In the genomic region with DNA sequence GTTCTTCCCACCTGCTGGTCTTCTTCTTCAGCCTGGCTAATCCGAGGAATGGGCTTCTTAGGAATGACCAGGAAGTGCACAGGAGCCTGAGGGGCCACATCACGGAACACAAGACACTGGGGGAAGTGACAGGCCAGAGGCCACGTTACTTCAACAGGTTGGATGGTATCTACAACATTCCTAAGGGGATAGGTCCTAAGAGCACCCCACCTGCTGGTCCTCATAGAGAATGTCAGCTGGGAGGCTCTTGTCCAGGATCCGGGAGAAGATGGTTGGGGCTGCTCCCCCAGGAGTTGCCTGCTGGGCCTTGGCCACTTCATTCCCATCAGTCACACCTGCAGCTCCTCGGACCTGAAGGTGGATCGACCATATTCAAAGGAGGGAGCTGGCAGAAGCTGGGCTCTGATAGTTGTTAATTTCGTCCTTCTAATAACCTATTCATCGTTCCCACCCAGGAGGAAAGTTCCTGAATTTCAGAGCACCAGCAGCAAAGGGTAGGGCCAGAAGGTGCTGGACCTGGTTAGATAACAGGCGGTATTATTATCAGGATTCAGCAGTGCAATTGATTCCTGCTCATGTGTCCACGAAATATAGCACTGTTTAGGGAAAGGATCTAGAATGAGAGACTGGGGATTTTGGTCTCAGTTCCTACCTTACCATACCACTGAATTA, we compare ENCODE assay signal across 8 cellular contexts. TPM values are rescaled to one million over a fixed set of nuclear protein-coding genes. Genes with fewer than 3 reads are reported as not detected.
DNase-seq lines count a peak whose midpoint lies in the region; ATAC-seq, FAIRE-seq and TF ChIP-seq lines count a peak whose summit lies in the region.

No MANE protein-coding gene starts in this region.

- ATAC-seq in T-helper 17 cell, result no peak

- 41 to 72% (median 61%) methylated on average over 10 of the region's 10 CpGs for WGBS in small intestine, 3 donors

- H3K27me3 ChIP-seq in small intestine (ENCODE audit: control insufficient read depth in 2 of 2, insufficient read depth in 2 of 2, low read length in 2 of 2), result no peaks in the 10 kb centered on the region

- peaks cover 17% of the 10 kb centered on the region for H3K9me3 Mint-ChIP-seq in glutamatergic neuron (ENCODE audit: unreplicated experiment)

- H3K36me3 Mint-ChIP-seq in T-helper 17 cell (ENCODE audit: low read depth), result no peaks in the 10 kb centered on the region
- no peaks in the 10 kb centered on the region for H3K36me3 Mint-ChIP-seq in glutamatergic neuron (ENCODE audit: unreplicated experiment)

- H3K4me3 ChIP-seq in small intestine (ENCODE audit: low read depth in 1 of 2, low read length in 2 of 2), result no peak overlapping the region

- no peaks in the 10 kb centered on the region for H3K36me3 ChIP-seq in small intestine (ENCODE audit: control insufficient read depth in 2 of 2, insufficient read depth in 2 of 2, low read length in 2 of 2)

- H3K27me3 Mint-ChIP-seq in T-helper 17 cell, result peaks cover 7% of the 10 kb centered on the region
- peaks cover 21% of the 10 kb centered on the region for H3K27me3 Mint-ChIP-seq in glutamatergic neuron (ENCODE audit: unreplicated experiment)

- no peak for FAIRE-seq in small intestine (lab: Jason Lieb, UNC)

- no peak for DNase-seq in GM10266 (ENCODE audit: extremely low spot score)
- DNase-seq in T-helper 17 cell, result no peak
- DNase-seq in glutamatergic neuron, result no peak
- peak; percentile 48 for DNase-seq in small intestine
- DNase-seq in activated gamma-delta T cell treated with Interleukin-2 at 50 U/mL for 16 hours, result no peak
- DNase-seq in central memory CD4-positive, alpha-beta T cell, result no peak
- no peak for DNase-seq in hypothalamus (lab: John Stamatoyannopoulos, UW)

- peak overlapping the region; percentile 100 for H3K27ac ChIP-seq in 22Rv1
- peak overlapping the region; percentile 92 to 98 for H3K27ac ChIP-seq in small intestine (ENCODE audit: low read depth in 1 of 2, low read length in 1 of 2)

- H3K27ac Mint-ChIP-seq in T-helper 17 cell, result peak overlapping the region; percentile 85
- H3K27ac Mint-ChIP-seq in glutamatergic neuron (ENCODE audit: unreplicated experiment), result peak overlapping the region; percentile 41

- H3K4me1 ChIP-seq in small intestine (ENCODE audit: control insufficient read depth in 2 of 2, insufficient read depth in 1 of 2, low read depth in 1 of 2, low read length in 1 of 2), result peaks cover 6 to 10% of the 10 kb centered on the region in 2 donors

- no peak for TF ChIP-seq CTCF in 22Rv1 (IDR thresholded peaks at IDR 0.05)
- TF ChIP-seq CTCF in GM10266 (IDR thresholded peaks at IDR 0.05; ENCODE audit: control insufficient read depth, insufficient read depth, low read depth, missing control alignments), result peak; percentile 31
- no peak for TF ChIP-seq CTCF in glutamatergic neuron (IDR thresholded peaks at IDR 0.05; ENCODE audit: partially characterized antibody, unreplicated experiment)

- H3K4me3 Mint-ChIP-seq in T-helper 17 cell, result peak overlapping the region; percentile 96
- peak overlapping the region; percentile 75 for H3K4me3 Mint-ChIP-seq in glutamatergic neuron (ENCODE audit: unreplicated experiment)

- H3K4me1 Mint-ChIP-seq in T-helper 17 cell, result peaks cover 29% of the 10 kb centered on the region
- H3K4me1 Mint-ChIP-seq in glutamatergic neuron (ENCODE audit: low read depth, unreplicated experiment), result peaks cover 51% of the 10 kb centered on the region

- no peaks in the 10 kb centered on the region for H3K9me3 ChIP-seq in T-helper 17 cell (ENCODE audit: control insufficient read depth, low read length, poor library complexity, severe bottlenecking)
- H3K9me3 ChIP-seq in small intestine (ENCODE audit: control insufficient read depth, low read depth), result no peaks in the 10 kb centered on the region

RNA-seq across cellular contexts. Expression of gene HINT2, which starts 1.3 kb away (rescaled TPM):
- total RNA-seq in T-helper 17 cell (10 to 100 TPM; 15.0 to 20.5 TPM), glutamatergic neuron (ENCODE audit: unreplicated experiment) (48.1 TPM)
- polyA plus RNA-seq in small intestine, result 100 to 1,000 TPM in 2 of 3 donors, 10 to 100 TPM in 1; 83.4 to 138 (median 104) TPM

RNA-seq across cellular contexts. Expression of gene SPAG8, which starts 1.5 kb away (rescaled TPM):
- total RNA-seq in T-helper 17 cell (under 1 TPM; 0.81 to 0.97 TPM), glutamatergic neuron (ENCODE audit: unreplicated experiment) (not detected)
- under 1 TPM in 1 of 3 donors, not detected in 2; 0.49 TPM for polyA plus RNA-seq in small intestine

RNA-seq across cellular contexts. Expression of gene FAM221B, which starts 15.0 kb away (rescaled TPM):
- total RNA-seq in T-helper 17 cell (not detected), glutamatergic neuron (ENCODE audit: unreplicated experiment) (not detected)
- polyA plus RNA-seq in small intestine, result not detected

RNA-seq across cellular contexts. Expression of gene TMEM8B, which starts 15.5 kb away (rescaled TPM):
- total RNA-seq in T-helper 17 cell (1 to 10 TPM; 4.5 to 7.1 TPM), glutamatergic neuron (ENCODE audit: unreplicated experiment) (44.4 TPM)
- 1 to 10 TPM in 2 of 3 donors, under 1 TPM in 1; 0.89 to 6.6 (median 2.4) TPM for polyA plus RNA-seq in small intestine

RNA-seq across cellular contexts. Expression of gene NPR2, which starts 22.2 kb away (rescaled TPM):
- 1 to 10 TPM; 3.8 to 4.0 TPM for total RNA-seq in T-helper 17 cell
- total RNA-seq in glutamatergic neuron (ENCODE audit: unreplicated experiment), result 357 TPM
- polyA plus RNA-seq in small intestine, result 1 to 10 TPM in 2 of 3 donors, under 1 TPM in 1; 0.89 to 8.2 (median 1.6) TPM
